8 cellular contexts compared by ENCODE assay signal in genomic region chr11:65962136-65962564, GRCh38. TPM values are rescaled to one million over a fixed set of nuclear protein-coding genes. Genes with fewer than 3 reads are reported as not detected.
DNase-seq lines count a peak whose midpoint lies in the region; ATAC-seq and TF ChIP-seq lines count a peak whose summit lies in the region.

No MANE protein-coding gene starts in this region.

- 1 to 6% methylated on average over 8 to 11 of the region's 14 CpGs for WGBS in testis, 2 donors

- H3K4me1 Mint-ChIP-seq in T-helper 2 cell treated with Interferon-gamma antibody and Interleukin-4, amounts not matched to agents 5 μg/mL and 100 μg/mL, for 36 hours (ENCODE audit: low read depth): peaks cover 36% of the 10 kb centered on the region
- peaks cover 31% of the 10 kb centered on the region for H3K4me1 Mint-ChIP-seq in activated naive CD8-positive, alpha-beta T cell treated with anti-CD3 and anti-CD28 coated beads, Interleukin-2, amount 10 ng/mL, durations not matched to agents 7 days and 5 days

- H3K36me3 Mint-ChIP-seq in T-helper 2 cell treated with Interferon-gamma antibody and Interleukin-4, amounts not matched to agents 5 μg/mL and 100 μg/mL, for 36 hours (ENCODE audit: low read depth): peaks cover 38% of the 10 kb centered on the region
- peaks cover 13% of the 10 kb centered on the region for H3K36me3 Mint-ChIP-seq in activated naive CD8-positive, alpha-beta T cell treated with anti-CD3 and anti-CD28 coated beads, Interleukin-2, amount 10 ng/mL, durations not matched to agents 7 days and 5 days

- H3K36me3 ChIP-seq in kidney epithelial cell (ENCODE audit: control insufficient read depth, insufficient read depth, low read length) (peaks cover 2% of the 10 kb centered on the region), testis (ENCODE audit: low read depth, missing control alignments) (no peaks in the 10 kb centered on the region)

- no peak for TF ChIP-seq POLR2A in testis (IDR thresholded peaks at IDR 0.05)

- peak; percentile 3 for ATAC-seq in activated naive CD8-positive, alpha-beta T cell treated with anti-CD3 and anti-CD28 coated beads, Interleukin-2, amount 10 ng/mL, durations not matched to agents 7 days and 5 days (ENCODE audit: low read depth)
- ATAC-seq in HG02623 (IDR thresholded peaks at IDR 0.05; ENCODE audit: unreplicated experiment) (no peak), GM18873 (IDR thresholded peaks at IDR 0.05; ENCODE audit: low FRiP score, unreplicated experiment) (no peak)

- peak overlapping the region; percentile 73 to 88 for H3K27ac ChIP-seq in testis

- POLR2A ChIA-PET in activated naive CD8-positive, alpha-beta T cell treated with anti-CD3 and anti-CD28 coated beads, Interleukin-2, amount 10 ng/mL, durations not matched to agents 7 days and 5 days (lab: Charles Lee): interaction anchor here (0.6 to 3.3 kb wide), 7 partner anchors 34 to 103 kb away, joined by 3 to 34 read pairs (median 4); partner anchors contain the start of genes BANF1, C11orf68, CCDC85B and FIBP

- H3K4me3 ChIP-seq in kidney epithelial cell (ENCODE audit: low read depth, low read length) (peak overlapping the region; percentile 94), testis (peak overlapping the region; percentile 96 to 99)

- H3K4me1 ChIP-seq in testis: peaks cover 19% of the 10 kb centered on the region

- intact Hi-C loops in testis (cut with DNase I; ENCODE audit: low total_unique reads): no loop called here

- no peaks in the 10 kb centered on the region for H3K27me3 ChIP-seq in kidney epithelial cell (ENCODE audit: control insufficient read depth, insufficient read depth, low read length)
- H3K27me3 ChIP-seq in testis: no peaks in the 10 kb centered on the region

- peak overlapping the region; percentile 69 for H3K27ac Mint-ChIP-seq in T-helper 2 cell treated with Interferon-gamma antibody and Interleukin-4, amounts not matched to agents 5 μg/mL and 100 μg/mL, for 36 hours
- peak overlapping the region; percentile 64 for H3K27ac Mint-ChIP-seq in activated naive CD8-positive, alpha-beta T cell treated with anti-CD3 and anti-CD28 coated beads, Interleukin-2, amount 10 ng/mL, durations not matched to agents 7 days and 5 days

- H3K9me3 Mint-ChIP-seq in T-helper 2 cell treated with Interferon-gamma antibody and Interleukin-4, amounts not matched to agents 5 μg/mL and 100 μg/mL, for 36 hours: no peaks in the 10 kb centered on the region
- no peaks in the 10 kb centered on the region for H3K9me3 Mint-ChIP-seq in activated naive CD8-positive, alpha-beta T cell treated with anti-CD3 and anti-CD28 coated beads, Interleukin-2, amount 10 ng/mL, durations not matched to agents 7 days and 5 days

- no peaks in the 10 kb centered on the region for H3K9me3 ChIP-seq in testis

- H3K27me3 Mint-ChIP-seq in T-helper 2 cell treated with Interferon-gamma antibody and Interleukin-4, amounts not matched to agents 5 μg/mL and 100 μg/mL, for 36 hours (ENCODE audit: low read depth): no peaks in the 10 kb centered on the region
- H3K27me3 Mint-ChIP-seq in activated naive CD8-positive, alpha-beta T cell treated with anti-CD3 and anti-CD28 coated beads, Interleukin-2, amount 10 ng/mL, durations not matched to agents 7 days and 5 days: no peaks in the 10 kb centered on the region

- TF ChIP-seq CTCF in kidney epithelial cell (IDR thresholded peaks at IDR 0.05; ENCODE audit: insufficient read depth, low read length, poor library complexity, severe bottlenecking): no peak
- no peak for TF ChIP-seq CTCF in testis (IDR thresholded peaks at IDR 0.05)

- no peak for DNase-seq in T-helper 2 cell treated with Interferon-gamma antibody and Interleukin-4, amounts not matched to agents 5 μg/mL and 100 μg/mL, for 36 hours (ENCODE audit: low spot score)
- DNase-seq in T-helper 2 cell (no peak), kidney epithelial cell (ENCODE audit: low read depth) (no peak), testis (no peak), iPS-NIHi11 (ENCODE audit: low spot score) (no peak)
- no peak for DNase-seq in activated naive CD8-positive, alpha-beta T cell treated with anti-CD3 and anti-CD28 coated beads, Interleukin-2, amount 10 ng/mL, durations not matched to agents 7 days and 5 days

- peak overlapping the region; percentile 82 for H3K4me3 Mint-ChIP-seq in T-helper 2 cell treated with Interferon-gamma antibody and Interleukin-4, amounts not matched to agents 5 μg/mL and 100 μg/mL, for 36 hours
- H3K4me3 Mint-ChIP-seq in activated naive CD8-positive, alpha-beta T cell treated with anti-CD3 and anti-CD28 coated beads, Interleukin-2, amount 10 ng/mL, durations not matched to agents 7 days and 5 days: peak overlapping the region; percentile 94

RNA-seq across cellular contexts. Expression of gene SART1, which starts 0.6 kb away (rescaled TPM):
- total RNA-seq in activated naive CD8-positive, alpha-beta T cell treated with anti-CD3 and anti-CD28 coated beads, Interleukin-2, amount 10 ng/mL, durations not matched to agents 7 days and 5 days: 10 to 100 TPM; 79.3 to 83.5 TPM
- total RNA-seq in kidney epithelial cell: 32.6 and 37.2 TPM in 2 replicates
- total RNA-seq in testis: 100 to 1,000 TPM in 1 of 2 donors, 10 to 100 TPM in 1; 81.1 to 102 TPM
- 56.8 TPM for polyA plus RNA-seq in testis (ENCODE audit: insufficient read depth, low read depth, low replicate concordance)

RNA-seq across cellular contexts. Expression of gene TSGA10IP, which starts 16.9 kb away (rescaled TPM):
- not detected for total RNA-seq in activated naive CD8-positive, alpha-beta T cell treated with anti-CD3 and anti-CD28 coated beads, Interleukin-2, amount 10 ng/mL, durations not matched to agents 7 days and 5 days
- not detected in 2 replicates for total RNA-seq in kidney epithelial cell
- total RNA-seq in testis: 1 to 10 TPM; 5.4 to 5.5 TPM
- polyA plus RNA-seq in testis (ENCODE audit: insufficient read depth, low read depth, low replicate concordance): 17.8 TPM

RNA-seq across cellular contexts. Expression of gene EIF1AD, which starts 39.8 kb away (rescaled TPM):
- total RNA-seq in activated naive CD8-positive, alpha-beta T cell treated with anti-CD3 and anti-CD28 coated beads, Interleukin-2, amount 10 ng/mL, durations not matched to agents 7 days and 5 days: 10 to 100 TPM; 53.4 to 57.5 TPM
- total RNA-seq in kidney epithelial cell: 33.4 and 59.0 TPM in 2 replicates
- total RNA-seq in testis: 10 to 100 TPM; 43.2 to 46.5 TPM
- polyA plus RNA-seq in testis (ENCODE audit: insufficient read depth, low read depth, low replicate concordance): 42.5 TPM

RNA-seq across cellular contexts. Expression of gene BANF1, which starts 40.2 kb away (rescaled TPM):
- 100 to 1,000 TPM; 183 to 187 TPM for total RNA-seq in activated naive CD8-positive, alpha-beta T cell treated with anti-CD3 and anti-CD28 coated beads, Interleukin-2, amount 10 ng/mL, durations not matched to agents 7 days and 5 days
- total RNA-seq in kidney epithelial cell (73.8 and 87.3 TPM in 2 replicates), testis (100 to 1,000 TPM; 105 to 133 TPM)
- polyA plus RNA-seq in testis (ENCODE audit: insufficient read depth, low read depth, low replicate concordance): 193 TPM

RNA-seq across cellular contexts. Expression of gene DRAP1, which starts 42.9 kb away (rescaled TPM):
- 100 to 1,000 TPM; 225 to 259 TPM for total RNA-seq in activated naive CD8-positive, alpha-beta T cell treated with anti-CD3 and anti-CD28 coated beads, Interleukin-2, amount 10 ng/mL, durations not matched to agents 7 days and 5 days
- total RNA-seq in kidney epithelial cell (106 and 141 TPM in 2 replicates), testis (100 to 1,000 TPM; 215 to 243 TPM)
- polyA plus RNA-seq in testis (ENCODE audit: insufficient read depth, low read depth, low replicate concordance): 304 TPM
